ENCODE assay signal across 1 cellular context in genomic region chr6:43274916-43275597, GRCh38.
TF ChIP-seq lines count a peak whose summit lies in the region.

No MANE protein-coding gene starts in this region.

TF ChIP-seq in HepG2, 621 proteins besides CTCF, POLR2A, EP300 and RAD21 (continued from another document and continues in another):
- TF ChIP-seq, protein P1, sequence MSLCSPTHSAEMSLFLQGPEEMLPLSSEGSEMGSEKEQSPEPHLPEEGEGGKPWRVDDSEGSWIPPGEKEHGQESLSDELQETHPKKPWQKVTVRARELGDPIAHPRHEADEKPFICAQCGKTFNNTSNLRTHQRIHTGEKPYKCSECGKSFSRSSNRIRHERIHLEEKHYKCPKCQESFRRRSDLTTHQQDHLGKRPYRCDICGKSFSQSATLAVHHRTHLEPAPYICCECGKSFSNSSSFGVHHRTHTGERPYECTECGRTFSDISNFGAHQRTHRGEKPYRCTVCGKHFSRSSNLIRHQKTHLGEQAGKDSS (CRISPR knock-in tag; IDR thresholded peaks at IDR 0.05; ENCODE audit: borderline replicate concordance, low read depth) = peak; percentile 73; the same call in 1 of the 2 replicates
- TF ChIP-seq ADNP (CRISPR knock-in tag; IDR thresholded peaks at IDR 0.05) (0 out of 2 replicates have a peak, but pooled peaks have one; percentile 20), ZMYM3 (CRISPR knock-in tag; IDR thresholded peaks at IDR 0.05) (peak; percentile 40; the same call in 1 of the 2 replicates), ZNF790 (CRISPR knock-in tag; IDR thresholded peaks at IDR 0.05; ENCODE audit: borderline replicate concordance) (peak; percentile 73; the same call in 1 of the 2 replicates), ZNF644 (CRISPR knock-in tag; IDR thresholded peaks at IDR 0.05; ENCODE audit: low read depth) (no peak), TSC22D2 (CRISPR knock-in tag; IDR thresholded peaks at IDR 0.05; ENCODE audit: borderline replicate concordance) (peak; percentile 9; the same call in 1 of the 2 replicates), SMYD3 (CRISPR knock-in tag; IDR thresholded peaks at IDR 0.05) (no peak), NCOR1 (IDR thresholded peaks at IDR 0.05; ENCODE audit: borderline replicate concordance, low read length) (peak; percentile 89), ZC3H4 (CRISPR knock-in tag; IDR thresholded peaks at IDR 0.05; ENCODE audit: borderline replicate concordance) (no peak), ZFP36 (IDR thresholded peaks at IDR 0.05; ENCODE audit: borderline replicate concordance, low read depth, low read length, partially characterized antibody) (no peak), ZNF550 (CRISPR knock-in tag; IDR thresholded peaks at IDR 0.05; ENCODE audit: borderline replicate concordance) (no peak), RAD51 (IDR thresholded peaks at IDR 0.05; ENCODE audit: borderline replicate concordance) (no peak), SMAD1 (CRISPR knock-in tag; IDR thresholded peaks at IDR 0.05; ENCODE audit: borderline replicate concordance, low read depth) (no peak), ZNF788 (CRISPR knock-in tag; IDR thresholded peaks at IDR 0.05; ENCODE audit: borderline replicate concordance) (peak; percentile 65; the same call in 1 of the 2 replicates), NBN (conservative IDR thresholded peaks at IDR 0.05) (no peak), ZNF446 (CRISPR knock-in tag; IDR thresholded peaks at IDR 0.05) (0 out of 2 replicates have a peak, but pooled peaks have one; percentile 77), ZBTB33 (CRISPR knock-in tag; IDR thresholded peaks at IDR 0.05) (no peak; the same call in 1 of the 2 replicates), ZNF24 (IDR thresholded peaks at IDR 0.05) (no peak), GPBP1L1 (CRISPR knock-in tag; IDR thresholded peaks at IDR 0.05) (no peak), ZFP82 (CRISPR knock-in tag; IDR thresholded peaks at IDR 0.05; ENCODE audit: borderline replicate concordance) (peak; percentile 47; the same call in 1 of the 2 replicates), ATF6 (CRISPR knock-in tag; conservative IDR thresholded peaks at IDR 0.05) (no peak), ZNF282 (IDR thresholded peaks at IDR 0.05; ENCODE audit: partially characterized antibody) (no peak), PRDM4 (CRISPR knock-in tag; IDR thresholded peaks at IDR 0.05; ENCODE audit: borderline replicate concordance) (no peak), REL (CRISPR knock-in tag; conservative IDR thresholded peaks at IDR 0.05) (0 out of 2 replicates have a peak, but pooled peaks have one; percentile 70), ZNF619 (CRISPR knock-in tag; IDR thresholded peaks at IDR 0.05) (0 out of 2 replicates have a peak, but pooled peaks have one; percentile 13), PTBP1 (IDR thresholded peaks at IDR 0.05; ENCODE audit: low read depth, low read length, poor library complexity, severe bottlenecking) (no peak), SYNCRIP (IDR thresholded peaks at IDR 0.05; ENCODE audit: insufficient read depth, low read depth, low read length) (no peak), BATF2 (CRISPR knock-in tag; IDR thresholded peaks at IDR 0.05) (peak; percentile 89; the same call in 1 of the 2 replicates), LBX2 (CRISPR knock-in tag; IDR thresholded peaks at IDR 0.05; ENCODE audit: borderline replicate concordance) (peak; percentile 58; the same call in 1 of the 2 replicates), DNMT3B (CRISPR knock-in tag; conservative IDR thresholded peaks at IDR 0.05) (no peak), ISL2 (CRISPR knock-in tag; IDR thresholded peaks at IDR 0.05) (peak; percentile 23; the same call in 1 of the 2 replicates), ZNF367 (CRISPR knock-in tag; IDR thresholded peaks at IDR 0.05; ENCODE audit: borderline replicate concordance) (no peak), FOSL1 (CRISPR knock-in tag; IDR thresholded peaks at IDR 0.05; ENCODE audit: borderline replicate concordance) (no peak), TOPORS (CRISPR knock-in tag; IDR thresholded peaks at IDR 0.05) (peak; percentile 71), KLF11 (CRISPR knock-in tag; IDR thresholded peaks at IDR 0.05) (no peak), NR2C2 (CRISPR knock-in tag; IDR thresholded peaks at IDR 0.05; ENCODE audit: borderline replicate concordance) (peak; percentile 63; the same call in 1 of the 2 replicates), ZNF33B (CRISPR knock-in tag; IDR thresholded peaks at IDR 0.05) (no peak; the same call in 1 of the 2 replicates), FOSL2 (CRISPR knock-in tag; IDR thresholded peaks at IDR 0.05) (0 out of 2 replicates have a peak, but pooled peaks have one; percentile 22), MXI1 (IDR thresholded peaks at IDR 0.05; ENCODE audit: borderline replicate concordance, low read depth, low read length) (0 out of 3 replicates have a peak, but pooled peaks have one; percentile 23), ZNF660 (CRISPR knock-in tag; IDR thresholded peaks at IDR 0.05; ENCODE audit: borderline replicate concordance, low read depth) (no peak), SUZ12 (IDR thresholded peaks at IDR 0.05; ENCODE audit: low read depth, low read length) (no peak), NFRKB (IDR thresholded peaks at IDR 0.05) (no peak)
- TF ChIP-seq, protein P2, sequence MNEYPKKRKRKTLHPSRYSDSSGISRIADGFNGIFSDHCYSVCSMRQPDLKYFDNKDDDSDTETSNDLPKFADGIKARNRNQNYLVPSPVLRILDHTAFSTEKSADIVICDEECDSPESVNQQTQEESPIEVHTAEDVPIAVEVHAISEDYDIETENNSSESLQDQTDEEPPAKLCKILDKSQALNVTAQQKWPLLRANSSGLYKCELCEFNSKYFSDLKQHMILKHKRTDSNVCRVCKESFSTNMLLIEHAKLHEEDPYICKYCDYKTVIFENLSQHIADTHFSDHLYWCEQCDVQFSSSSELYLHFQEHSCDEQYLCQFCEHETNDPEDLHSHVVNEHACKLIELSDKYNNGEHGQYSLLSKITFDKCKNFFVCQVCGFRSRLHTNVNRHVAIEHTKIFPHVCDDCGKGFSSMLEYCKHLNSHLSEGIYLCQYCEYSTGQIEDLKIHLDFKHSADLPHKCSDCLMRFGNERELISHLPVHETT (CRISPR knock-in tag; conservative IDR thresholded peaks at IDR 0.05) = 0 out of 2 replicates have a peak, but pooled peaks have one; percentile 30
- TF ChIP-seq, protein P3, sequence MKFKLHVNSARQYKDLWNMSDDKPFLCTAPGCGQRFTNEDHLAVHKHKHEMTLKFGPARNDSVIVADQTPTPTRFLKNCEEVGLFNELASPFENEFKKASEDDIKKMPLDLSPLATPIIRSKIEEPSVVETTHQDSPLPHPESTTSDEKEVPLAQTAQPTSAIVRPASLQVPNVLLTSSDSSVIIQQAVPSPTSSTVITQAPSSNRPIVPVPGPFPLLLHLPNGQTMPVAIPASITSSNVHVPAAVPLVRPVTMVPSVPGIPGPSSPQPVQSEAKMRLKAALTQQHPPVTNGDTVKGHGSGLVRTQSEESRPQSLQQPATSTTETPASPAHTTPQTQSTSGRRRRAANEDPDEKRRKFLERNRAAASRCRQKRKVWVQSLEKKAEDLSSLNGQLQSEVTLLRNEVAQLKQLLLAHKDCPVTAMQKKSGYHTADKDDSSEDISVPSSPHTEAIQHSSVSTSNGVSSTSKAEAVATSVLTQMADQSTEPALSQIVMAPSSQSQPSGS (CRISPR knock-in tag; IDR thresholded peaks at IDR 0.05) = peak; percentile 47; the same call in 1 of the 2 replicates
- TF ChIP-seq, protein P4, sequence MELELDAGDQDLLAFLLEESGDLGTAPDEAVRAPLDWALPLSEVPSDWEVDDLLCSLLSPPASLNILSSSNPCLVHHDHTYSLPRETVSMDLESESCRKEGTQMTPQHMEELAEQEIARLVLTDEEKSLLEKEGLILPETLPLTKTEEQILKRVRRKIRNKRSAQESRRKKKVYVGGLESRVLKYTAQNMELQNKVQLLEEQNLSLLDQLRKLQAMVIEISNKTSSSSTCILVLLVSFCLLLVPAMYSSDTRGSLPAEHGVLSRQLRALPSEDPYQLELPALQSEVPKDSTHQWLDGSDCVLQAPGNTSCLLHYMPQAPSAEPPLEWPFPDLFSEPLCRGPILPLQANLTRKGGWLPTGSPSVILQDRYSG (CRISPR knock-in tag; IDR thresholded peaks at IDR 0.05) = no peak
- TF ChIP-seq, protein P5, sequence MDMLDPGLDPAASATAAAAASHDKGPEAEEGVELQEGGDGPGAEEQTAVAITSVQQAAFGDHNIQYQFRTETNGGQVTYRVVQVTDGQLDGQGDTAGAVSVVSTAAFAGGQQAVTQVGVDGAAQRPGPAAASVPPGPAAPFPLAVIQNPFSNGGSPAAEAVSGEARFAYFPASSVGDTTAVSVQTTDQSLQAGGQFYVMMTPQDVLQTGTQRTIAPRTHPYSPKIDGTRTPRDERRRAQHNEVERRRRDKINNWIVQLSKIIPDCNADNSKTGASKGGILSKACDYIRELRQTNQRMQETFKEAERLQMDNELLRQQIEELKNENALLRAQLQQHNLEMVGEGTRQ (IDR thresholded peaks at IDR 0.05; ENCODE audit: low read depth, low read length) = no peak
- TF ChIP-seq, protein P5 (CRISPR knock-in tag; IDR thresholded peaks at IDR 0.05; ENCODE audit: borderline replicate concordance) = no peak
- TF ChIP-seq, protein P6, sequence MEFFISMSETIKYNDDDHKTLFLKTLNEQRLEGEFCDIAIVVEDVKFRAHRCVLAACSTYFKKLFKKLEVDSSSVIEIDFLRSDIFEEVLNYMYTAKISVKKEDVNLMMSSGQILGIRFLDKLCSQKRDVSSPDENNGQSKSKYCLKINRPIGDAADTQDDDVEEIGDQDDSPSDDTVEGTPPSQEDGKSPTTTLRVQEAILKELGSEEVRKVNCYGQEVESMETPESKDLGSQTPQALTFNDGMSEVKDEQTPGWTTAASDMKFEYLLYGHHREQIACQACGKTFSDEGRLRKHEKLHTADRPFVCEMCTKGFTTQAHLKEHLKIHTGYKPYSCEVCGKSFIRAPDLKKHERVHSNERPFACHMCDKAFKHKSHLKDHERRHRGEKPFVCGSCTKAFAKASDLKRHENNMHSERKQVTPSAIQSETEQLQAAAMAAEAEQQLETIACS (CRISPR knock-in tag; IDR thresholded peaks at IDR 0.05) = no peak
